Comparison of ENCODE assay signal across 1 cellular context in genomic region chr9:112547712-112548440, GRCh38.
TF ChIP-seq lines count a peak whose summit lies in the region.

No MANE protein-coding gene starts in this region.

TF ChIP-seq in K562, 482 proteins besides CTCF, POLR2A, EP300 and RAD21 (continued from another document and continues in another):
- TF ChIP-seq, protein P1, sequence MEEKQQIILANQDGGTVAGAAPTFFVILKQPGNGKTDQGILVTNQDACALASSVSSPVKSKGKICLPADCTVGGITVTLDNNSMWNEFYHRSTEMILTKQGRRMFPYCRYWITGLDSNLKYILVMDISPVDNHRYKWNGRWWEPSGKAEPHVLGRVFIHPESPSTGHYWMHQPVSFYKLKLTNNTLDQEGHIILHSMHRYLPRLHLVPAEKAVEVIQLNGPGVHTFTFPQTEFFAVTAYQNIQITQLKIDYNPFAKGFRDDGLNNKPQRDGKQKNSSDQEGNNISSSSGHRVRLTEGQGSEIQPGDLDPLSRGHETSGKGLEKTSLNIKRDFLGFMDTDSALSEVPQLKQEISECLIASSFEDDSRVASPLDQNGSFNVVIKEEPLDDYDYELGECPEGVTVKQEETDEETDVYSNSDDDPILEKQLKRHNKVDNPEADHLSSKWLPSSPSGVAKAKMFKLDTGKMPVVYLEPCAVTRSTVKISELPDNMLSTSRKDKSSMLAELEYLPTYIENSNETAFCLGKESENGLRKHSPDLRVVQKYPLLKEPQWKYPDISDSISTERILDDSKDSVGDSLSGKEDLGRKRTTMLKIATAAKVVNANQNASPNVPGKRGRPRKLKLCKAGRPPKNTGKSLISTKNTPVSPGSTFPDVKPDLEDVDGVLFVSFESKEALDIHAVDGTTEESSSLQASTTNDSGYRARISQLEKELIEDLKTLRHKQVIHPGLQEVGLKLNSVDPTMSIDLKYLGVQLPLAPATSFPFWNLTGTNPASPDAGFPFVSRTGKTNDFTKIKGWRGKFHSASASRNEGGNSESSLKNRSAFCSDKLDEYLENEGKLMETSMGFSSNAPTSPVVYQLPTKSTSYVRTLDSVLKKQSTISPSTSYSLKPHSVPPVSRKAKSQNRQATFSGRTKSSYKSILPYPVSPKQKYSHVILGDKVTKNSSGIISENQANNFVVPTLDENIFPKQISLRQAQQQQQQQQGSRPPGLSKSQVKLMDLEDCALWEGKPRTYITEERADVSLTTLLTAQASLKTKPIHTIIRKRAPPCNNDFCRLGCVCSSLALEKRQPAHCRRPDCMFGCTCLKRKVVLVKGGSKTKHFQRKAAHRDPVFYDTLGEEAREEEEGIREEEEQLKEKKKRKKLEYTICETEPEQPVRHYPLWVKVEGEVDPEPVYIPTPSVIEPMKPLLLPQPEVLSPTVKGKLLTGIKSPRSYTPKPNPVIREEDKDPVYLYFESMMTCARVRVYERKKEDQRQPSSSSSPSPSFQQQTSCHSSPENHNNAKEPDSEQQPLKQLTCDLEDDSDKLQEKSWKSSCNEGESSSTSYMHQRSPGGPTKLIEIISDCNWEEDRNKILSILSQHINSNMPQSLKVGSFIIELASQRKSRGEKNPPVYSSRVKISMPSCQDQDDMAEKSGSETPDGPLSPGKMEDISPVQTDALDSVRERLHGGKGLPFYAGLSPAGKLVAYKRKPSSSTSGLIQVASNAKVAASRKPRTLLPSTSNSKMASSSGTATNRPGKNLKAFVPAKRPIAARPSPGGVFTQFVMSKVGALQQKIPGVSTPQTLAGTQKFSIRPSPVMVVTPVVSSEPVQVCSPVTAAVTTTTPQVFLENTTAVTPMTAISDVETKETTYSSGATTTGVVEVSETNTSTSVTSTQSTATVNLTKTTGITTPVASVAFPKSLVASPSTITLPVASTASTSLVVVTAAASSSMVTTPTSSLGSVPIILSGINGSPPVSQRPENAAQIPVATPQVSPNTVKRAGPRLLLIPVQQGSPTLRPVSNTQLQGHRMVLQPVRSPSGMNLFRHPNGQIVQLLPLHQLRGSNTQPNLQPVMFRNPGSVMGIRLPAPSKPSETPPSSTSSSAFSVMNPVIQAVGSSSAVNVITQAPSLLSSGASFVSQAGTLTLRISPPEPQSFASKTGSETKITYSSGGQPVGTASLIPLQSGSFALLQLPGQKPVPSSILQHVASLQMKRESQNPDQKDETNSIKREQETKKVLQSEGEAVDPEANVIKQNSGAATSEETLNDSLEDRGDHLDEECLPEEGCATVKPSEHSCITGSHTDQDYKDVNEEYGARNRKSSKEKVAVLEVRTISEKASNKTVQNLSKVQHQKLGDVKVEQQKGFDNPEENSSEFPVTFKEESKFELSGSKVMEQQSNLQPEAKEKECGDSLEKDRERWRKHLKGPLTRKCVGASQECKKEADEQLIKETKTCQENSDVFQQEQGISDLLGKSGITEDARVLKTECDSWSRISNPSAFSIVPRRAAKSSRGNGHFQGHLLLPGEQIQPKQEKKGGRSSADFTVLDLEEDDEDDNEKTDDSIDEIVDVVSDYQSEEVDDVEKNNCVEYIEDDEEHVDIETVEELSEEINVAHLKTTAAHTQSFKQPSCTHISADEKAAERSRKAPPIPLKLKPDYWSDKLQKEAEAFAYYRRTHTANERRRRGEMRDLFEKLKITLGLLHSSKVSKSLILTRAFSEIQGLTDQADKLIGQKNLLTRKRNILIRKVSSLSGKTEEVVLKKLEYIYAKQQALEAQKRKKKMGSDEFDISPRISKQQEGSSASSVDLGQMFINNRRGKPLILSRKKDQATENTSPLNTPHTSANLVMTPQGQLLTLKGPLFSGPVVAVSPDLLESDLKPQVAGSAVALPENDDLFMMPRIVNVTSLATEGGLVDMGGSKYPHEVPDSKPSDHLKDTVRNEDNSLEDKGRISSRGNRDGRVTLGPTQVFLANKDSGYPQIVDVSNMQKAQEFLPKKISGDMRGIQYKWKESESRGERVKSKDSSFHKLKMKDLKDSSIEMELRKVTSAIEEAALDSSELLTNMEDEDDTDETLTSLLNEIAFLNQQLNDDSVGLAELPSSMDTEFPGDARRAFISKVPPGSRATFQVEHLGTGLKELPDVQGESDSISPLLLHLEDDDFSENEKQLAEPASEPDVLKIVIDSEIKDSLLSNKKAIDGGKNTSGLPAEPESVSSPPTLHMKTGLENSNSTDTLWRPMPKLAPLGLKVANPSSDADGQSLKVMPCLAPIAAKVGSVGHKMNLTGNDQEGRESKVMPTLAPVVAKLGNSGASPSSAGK (IDR thresholded peaks at IDR 0.05) = no peak
- TF ChIP-seq TEAD4 (IDR thresholded peaks at IDR 0.05; ENCODE audit: low read length) = peak; percentile 84
- TF ChIP-seq TEAD4 (CRISPR knock-in tag; IDR thresholded peaks at IDR 0.05; ENCODE audit: borderline replicate concordance) = no peak
- no peak for TF ChIP-seq ZNF23 (CRISPR knock-in tag; IDR thresholded peaks at IDR 0.05)
- no peak for TF ChIP-seq SIN3B (IDR thresholded peaks at IDR 0.05; ENCODE audit: low read depth)
- no peak for TF ChIP-seq NRF1 (conservative IDR thresholded peaks at IDR 0.05 in 1 of 2, IDR thresholded peaks at IDR 0.05 in 1 of 2)
- no peak for TF ChIP-seq SMAD1 (IDR thresholded peaks at IDR 0.05; ENCODE audit: low read depth, low read length, partially characterized antibody)
- TF ChIP-seq CBFA2T3 (IDR thresholded peaks at IDR 0.05) = peak; percentile 83
- TF ChIP-seq SRSF1 (IDR thresholded peaks at IDR 0.05; ENCODE audit: low read depth, low read length) = no peak
- TF ChIP-seq ARID1B (IDR thresholded peaks at IDR 0.05) = peak; percentile 73
- TF ChIP-seq ZNF384 (IDR thresholded peaks at IDR 0.05; ENCODE audit: low read depth, low read length) = peak; percentile 70
- no peak for TF ChIP-seq MAZ (CRISPR knock-in tag; conservative IDR thresholded peaks at IDR 0.05 in 1 of 2, IDR thresholded peaks at IDR 0.05 in 1 of 2)
- 0 out of 4 replicates have a peak, but pooled peaks of 1 of the 2 experiments have one; percentile 23 for TF ChIP-seq RCOR1 (IDR thresholded peaks at IDR 0.05; ENCODE audit: borderline replicate concordance in 1 of 2, low read depth in 2 of 2, low read length in 2 of 2)
- TF ChIP-seq SMARCB1 (IDR thresholded peaks at IDR 0.05; ENCODE audit: insufficient read length, low read depth) = no peak
- TF ChIP-seq NFIX (CRISPR knock-in tag; IDR thresholded peaks at IDR 0.05; ENCODE audit: low read depth) = no peak
- no peak for TF ChIP-seq RNF219 (CRISPR knock-in tag; IDR thresholded peaks at IDR 0.05)
- 0 out of 4 replicates have a peak, but pooled peaks of 1 of the 2 experiments have one; percentile 18 for TF ChIP-seq TRIM24 (IDR thresholded peaks at IDR 0.05)
- TF ChIP-seq, protein P2, sequence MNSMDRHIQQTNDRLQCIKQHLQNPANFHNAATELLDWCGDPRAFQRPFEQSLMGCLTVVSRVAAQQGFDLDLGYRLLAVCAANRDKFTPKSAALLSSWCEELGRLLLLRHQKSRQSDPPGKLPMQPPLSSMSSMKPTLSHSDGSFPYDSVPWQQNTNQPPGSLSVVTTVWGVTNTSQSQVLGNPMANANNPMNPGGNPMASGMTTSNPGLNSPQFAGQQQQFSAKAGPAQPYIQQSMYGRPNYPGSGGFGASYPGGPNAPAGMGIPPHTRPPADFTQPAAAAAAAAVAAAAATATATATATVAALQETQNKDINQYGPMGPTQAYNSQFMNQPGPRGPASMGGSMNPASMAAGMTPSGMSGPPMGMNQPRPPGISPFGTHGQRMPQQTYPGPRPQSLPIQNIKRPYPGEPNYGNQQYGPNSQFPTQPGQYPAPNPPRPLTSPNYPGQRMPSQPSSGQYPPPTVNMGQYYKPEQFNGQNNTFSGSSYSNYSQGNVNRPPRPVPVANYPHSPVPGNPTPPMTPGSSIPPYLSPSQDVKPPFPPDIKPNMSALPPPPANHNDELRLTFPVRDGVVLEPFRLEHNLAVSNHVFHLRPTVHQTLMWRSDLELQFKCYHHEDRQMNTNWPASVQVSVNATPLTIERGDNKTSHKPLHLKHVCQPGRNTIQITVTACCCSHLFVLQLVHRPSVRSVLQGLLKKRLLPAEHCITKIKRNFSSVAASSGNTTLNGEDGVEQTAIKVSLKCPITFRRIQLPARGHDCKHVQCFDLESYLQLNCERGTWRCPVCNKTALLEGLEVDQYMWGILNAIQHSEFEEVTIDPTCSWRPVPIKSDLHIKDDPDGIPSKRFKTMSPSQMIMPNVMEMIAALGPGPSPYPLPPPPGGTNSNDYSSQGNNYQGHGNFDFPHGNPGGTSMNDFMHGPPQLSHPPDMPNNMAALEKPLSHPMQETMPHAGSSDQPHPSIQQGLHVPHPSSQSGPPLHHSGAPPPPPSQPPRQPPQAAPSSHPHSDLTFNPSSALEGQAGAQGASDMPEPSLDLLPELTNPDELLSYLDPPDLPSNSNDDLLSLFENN (IDR thresholded peaks at IDR 0.05; ENCODE audit: low read depth in 2 of 2, low read length in 2 of 2) = no peak
- TF ChIP-seq CREBBP (IDR thresholded peaks at IDR 0.05; ENCODE audit: low read depth, low read length) = no peak
- TF ChIP-seq MCM7 (IDR thresholded peaks at IDR 0.05) = no peak
- no peak for TF ChIP-seq ETV5 (CRISPR knock-in tag; IDR thresholded peaks at IDR 0.05; ENCODE audit: low read depth)
- TF ChIP-seq CCAR2 (IDR thresholded peaks at IDR 0.05; ENCODE audit: low read depth, low read length) = no peak
- TF ChIP-seq ATF3 (IDR thresholded peaks at IDR 0.05) = no peak
- no peak for TF ChIP-seq ATF3 (CRISPR knock-in tag; conservative IDR thresholded peaks at IDR 0.05)
- no peak for TF ChIP-seq ZNF584 (CRISPR knock-in tag; IDR thresholded peaks at IDR 0.05; ENCODE audit: low read depth)
- TF ChIP-seq ZNF830 (CRISPR knock-in tag; IDR thresholded peaks at IDR 0.05) = no peak
- TF ChIP-seq DPF2 (IDR thresholded peaks at IDR 0.05) = peak; percentile 72; the same call in 1 of the 2 replicates
- peak; percentile 51; the same call in 1 of the 2 replicates for TF ChIP-seq STAT5A (IDR thresholded peaks at IDR 0.05; ENCODE audit: borderline replicate concordance, low read length)
- TF ChIP-seq MBD1 (CRISPR knock-in tag; IDR thresholded peaks at IDR 0.05) = no peak
- TF ChIP-seq XRCC3 (IDR thresholded peaks at IDR 0.05) = no peak
- TF ChIP-seq REST (CRISPR knock-in tag; IDR thresholded peaks at IDR 0.05; ENCODE audit: low read depth) = no peak
- no peak for TF ChIP-seq ATF4 (CRISPR knock-in tag; IDR thresholded peaks at IDR 0.05)
- no peak for TF ChIP-seq ZBED1 (IDR thresholded peaks at IDR 0.05)
- no peak for TF ChIP-seq CGGBP1 (CRISPR knock-in tag; IDR thresholded peaks at IDR 0.05)
- no peak for TF ChIP-seq SUPT5H (IDR thresholded peaks at IDR 0.05)
